18 cellular contexts compared by ENCODE assay signal in the genomic region with DNA sequence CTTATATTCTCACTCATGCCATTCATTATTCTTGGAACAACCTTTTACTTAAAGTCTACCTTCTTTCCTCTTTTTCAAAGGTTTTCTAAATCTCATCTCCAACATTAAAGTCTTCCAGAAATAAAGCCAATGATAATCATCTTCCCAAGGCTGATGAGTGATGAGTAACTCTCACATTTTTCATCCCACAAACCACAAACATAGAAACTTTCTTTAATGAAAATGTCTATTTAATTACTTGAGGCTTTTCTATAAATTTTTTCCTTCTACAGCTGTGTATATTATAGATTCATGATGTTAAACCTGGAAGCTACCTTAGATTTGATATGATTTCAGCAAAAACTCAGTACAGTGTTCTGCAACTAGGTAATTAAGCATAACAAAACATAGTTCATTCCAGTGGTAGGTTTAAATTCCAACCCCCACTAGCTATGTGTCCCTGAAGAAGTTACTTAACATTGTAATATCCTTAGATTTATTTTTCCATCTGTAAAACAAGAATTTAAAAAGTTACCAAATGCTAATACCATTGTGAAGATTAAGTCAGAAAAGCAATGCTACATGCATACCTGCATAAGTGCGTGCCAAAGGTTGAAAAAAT.
"Had no signal": no experiment of that assay in that cellular context is flagged by ENCODE, and none has a peak within 500 bp of the region (broad histone marks: within the 10 kb centered on the region; RNA-seq: fewer than 3 reads in every experiment).

No MANE protein-coding gene starts in this region.

- H3K4me3 Mint-ChIP-seq: activated B cell treated with CpG ODN at 0.5 μM for 24 hours; activated CD4-positive, alpha-beta memory T cell treated with anti-CD3 and anti-CD28 coated beads, Interleukin-2, amount 10 ng/mL, durations not matched to agents 7 days and 5 days; activated CD8-positive, alpha-beta memory T cell treated with anti-CD3 and anti-CD28 coated beads, Interleukin-2, amount 10 ng/mL, durations not matched to agents 7 days and 5 days; activated T-helper 17 cell treated with anti-CD3 and anti-CD28 coated beads, Interleukin-2, amount 50 U/mL, for 72 hours; natural killer cell; stimulated activated memory B cell treated with anti-CD40 and anti-IgM and Interleukin-4, amounts not matched to agents 10 μg/mL and 1 μg/mL and 100 μg/mL, for 72 hours; type B pancreatic cell had no signal

- H3K27me3 ChIP-seq: body of pancreas, pancreas, spleen, testis had no signal

- H3K4me1 ChIP-seq: body of pancreas, lower lobe of right lung, pancreas, spleen, testis had no signal

- H3K36me3 Mint-ChIP-seq: activated CD8-positive, alpha-beta memory T cell treated with anti-CD3 and anti-CD28 coated beads, Interleukin-2, amount 10 ng/mL, durations not matched to agents 7 days and 5 days; natural killer cell; stimulated activated memory B cell treated with anti-CD40 and anti-IgM and Interleukin-4, amounts not matched to agents 10 μg/mL and 1 μg/mL and 100 μg/mL, for 72 hours; type B pancreatic cell had no signal

- ATAC-seq: activated CD8-positive, alpha-beta memory T cell treated with anti-CD3 and anti-CD28 coated beads, Interleukin-2, amount 10 ng/mL, durations not matched to agents 7 days and 5 days; activated T-helper 17 cell treated with anti-CD3 and anti-CD28 coated beads, Interleukin-2, amount 50 U/mL, for 72 hours; body of pancreas; lower lobe of right lung; natural killer cell; pancreas; sciatic nerve; stimulated activated memory B cell treated with anti-CD40 and anti-IgM and Interleukin-4, amounts not matched to agents 10 μg/mL and 1 μg/mL and 100 μg/mL, for 72 hours had no signal

- H3K4me3 ChIP-seq: body of pancreas, dorsolateral prefrontal cortex, lower lobe of right lung, pancreas, spleen, testis had no signal

- H3K27ac ChIP-seq: body of pancreas, dorsolateral prefrontal cortex, lower lobe of right lung, pancreas, spleen, testis had no signal

- H3K9me3 Mint-ChIP-seq: activated CD4-positive, alpha-beta memory T cell treated with anti-CD3 and anti-CD28 coated beads, Interleukin-2, amount 10 ng/mL, durations not matched to agents 7 days and 5 days; stimulated activated memory B cell treated with anti-CD40 and anti-IgM and Interleukin-4, amounts not matched to agents 10 μg/mL and 1 μg/mL and 100 μg/mL, for 72 hours; type B pancreatic cell had no signal

- DNase-seq: activated B cell treated with CpG ODN at 0.5 μM for 24 hours; activated CD4-positive, alpha-beta memory T cell treated with anti-CD3 and anti-CD28 coated beads, Interleukin-2, amount 10 ng/mL, durations not matched to agents 7 days and 5 days; activated CD4-positive, alpha-beta T cell treated with anti-CD3 and anti-CD28 coated beads for 48 hours; activated CD8-positive, alpha-beta memory T cell treated with anti-CD3 and anti-CD28 coated beads, Interleukin-2, amount 10 ng/mL, durations not matched to agents 7 days and 5 days; activated naive CD4-positive, alpha-beta T cell; body of pancreas; dorsolateral prefrontal cortex; lower lobe of right lung; natural killer cell; pancreas; spleen; stimulated activated CD4-positive, alpha-beta T cell treated with anti-CD3 and anti-CD28 coated beads, Interleukin-4, amount 100 ng/mL, for 4 hours; T-helper 9 cell; testis had no signal

- H3K4me1 Mint-ChIP-seq: activated B cell treated with CpG ODN at 0.5 μM for 24 hours; activated CD4-positive, alpha-beta memory T cell treated with anti-CD3 and anti-CD28 coated beads, Interleukin-2, amount 10 ng/mL, durations not matched to agents 7 days and 5 days; activated CD8-positive, alpha-beta memory T cell treated with anti-CD3 and anti-CD28 coated beads, Interleukin-2, amount 10 ng/mL, durations not matched to agents 7 days and 5 days; activated T-helper 17 cell treated with anti-CD3 and anti-CD28 coated beads, Interleukin-2, amount 50 U/mL, for 72 hours; natural killer cell; stimulated activated memory B cell treated with anti-CD40 and anti-IgM and Interleukin-4, amounts not matched to agents 10 μg/mL and 1 μg/mL and 100 μg/mL, for 72 hours had no signal

- H3K27ac Mint-ChIP-seq: activated B cell treated with CpG ODN at 0.5 μM for 24 hours; activated CD4-positive, alpha-beta memory T cell treated with anti-CD3 and anti-CD28 coated beads, Interleukin-2, amount 10 ng/mL, durations not matched to agents 7 days and 5 days; activated CD8-positive, alpha-beta memory T cell treated with anti-CD3 and anti-CD28 coated beads, Interleukin-2, amount 10 ng/mL, durations not matched to agents 7 days and 5 days; activated T-helper 17 cell treated with anti-CD3 and anti-CD28 coated beads, Interleukin-2, amount 50 U/mL, for 72 hours; natural killer cell; stimulated activated memory B cell treated with anti-CD40 and anti-IgM and Interleukin-4, amounts not matched to agents 10 μg/mL and 1 μg/mL and 100 μg/mL, for 72 hours; type B pancreatic cell had no signal

- H3K9me3 ChIP-seq: body of pancreas, lower lobe of right lung, pancreas, spleen, testis had no signal

- H3K36me3 ChIP-seq: lower lobe of right lung, pancreas, spleen had no signal

- H3K27me3 Mint-ChIP-seq: activated B cell treated with CpG ODN at 0.5 μM for 24 hours; activated CD4-positive, alpha-beta memory T cell treated with anti-CD3 and anti-CD28 coated beads, Interleukin-2, amount 10 ng/mL, durations not matched to agents 7 days and 5 days; activated CD8-positive, alpha-beta memory T cell treated with anti-CD3 and anti-CD28 coated beads, Interleukin-2, amount 10 ng/mL, durations not matched to agents 7 days and 5 days; activated T-helper 17 cell treated with anti-CD3 and anti-CD28 coated beads, Interleukin-2, amount 50 U/mL, for 72 hours; stimulated activated memory B cell treated with anti-CD40 and anti-IgM and Interleukin-4, amounts not matched to agents 10 μg/mL and 1 μg/mL and 100 μg/mL, for 72 hours; type B pancreatic cell had no signal
